11 cellular contexts compared by ENCODE assay signal in the genomic region with DNA sequence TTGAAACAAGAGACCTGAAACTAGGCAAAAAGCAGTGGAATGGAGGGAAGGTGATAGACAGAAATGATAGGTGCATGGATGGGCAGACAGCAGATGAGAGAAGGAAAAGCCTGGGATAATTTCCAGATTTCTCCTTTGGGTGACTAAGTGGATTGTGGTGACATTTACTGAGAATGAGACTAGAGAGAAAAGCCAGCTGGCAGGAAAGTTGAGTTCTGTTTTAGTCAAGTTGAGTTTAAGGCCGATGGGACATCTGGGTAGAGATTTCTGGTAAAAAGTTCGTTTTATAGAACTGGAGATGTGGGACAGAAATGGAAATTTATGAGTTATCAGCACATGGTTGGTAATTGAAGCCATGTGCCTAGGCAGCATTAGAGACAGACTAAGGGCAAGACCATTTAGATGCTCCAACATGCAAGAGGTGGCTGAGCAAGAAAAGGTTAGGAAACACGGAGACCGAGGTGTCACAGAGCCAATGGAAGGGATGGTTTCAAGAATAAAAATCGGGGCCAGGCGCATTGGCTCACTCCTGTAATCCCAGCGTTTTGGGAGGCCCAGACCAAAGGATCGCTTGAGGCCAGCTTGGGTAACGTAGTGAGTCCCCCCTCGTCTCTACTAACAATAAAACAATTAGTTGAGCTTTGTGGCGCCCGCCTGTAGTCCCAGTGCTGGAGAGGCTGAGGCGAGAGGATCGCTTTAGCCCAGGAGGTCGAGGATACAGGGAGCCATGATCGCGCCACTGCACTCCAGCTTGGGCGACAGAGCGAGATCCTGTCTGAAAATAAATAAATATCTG. TPM values are rescaled to one million over a fixed set of nuclear protein-coding genes. Genes with fewer than 3 reads are reported as not detected.
DNase-seq lines count a peak whose midpoint lies in the region; ATAC-seq and TF ChIP-seq lines count a peak whose summit lies in the region.
"Had no signal": no experiment of that assay in that cellular context is flagged by ENCODE, and none has a peak within 500 bp of the region (broad histone marks: within the 10 kb centered on the region; RNA-seq: fewer than 3 reads in every experiment).

No MANE protein-coding gene starts in this region.

- POLR2A ChIA-PET in BJ (lab: Charles Lee): no interaction called here
- POLR2A ChIA-PET in naive thymus-derived CD8-positive, alpha-beta T cell (lab: Charles Lee): interaction anchor here (1.7 kb wide), 1 partner anchor 78 kb away, joined by 8 read pairs; a partner anchor contains a TSS

- no peaks in the 10 kb centered on the region for H3K27me3 ChIP-seq in BJ (ENCODE audit: control insufficient read depth, insufficient read depth, low read length)
- peaks cover 59% of the 10 kb centered on the region for H3K27me3 ChIP-seq in HUES64 (ENCODE audit: insufficient read depth, low read length)

- H3K36me3 ChIP-seq in BJ (ENCODE audit: control insufficient read depth, insufficient read depth, low read length): no peaks in the 10 kb centered on the region
- H3K36me3 ChIP-seq in HUES64 (ENCODE audit: insufficient read depth, low read length): no peaks in the 10 kb centered on the region

- CTCF ChIA-PET in BJ (lab: Yijun Ruan, JAX): interaction anchor here (0.6 to 3.9 kb wide), 5 partner anchors 9 to 371 kb away, joined by 3 to 18 read pairs (median 3); no protein-coding TSS in a partner anchor

- peak overlapping the region; percentile 86 to 95 (median 90) for H3K4me3 Mint-ChIP-seq in naive thymus-derived CD8-positive, alpha-beta T cell

- H3K36me3 Mint-ChIP-seq in naive thymus-derived CD8-positive, alpha-beta T cell: no peaks in the 10 kb centered on the region

- DNase-seq in BJ (ENCODE audit: low read depth) (peak; percentile 36), cardiac fibroblast (ENCODE audit: low read depth in 2 of 2) (no peak), iPS-NIHi7 (ENCODE audit: extremely low spot score) (no peak), NCI-H1048 (lab: John Stamatoyannopoulos, UW) (no peak), NOMO-1 treated with DMSO at 0.1 percent for 48 hours (lab: John Stamatoyannopoulos, UW; ENCODE audit: unreplicated experiment) (no peak)
- no peak for DNase-seq in naive thymus-derived CD8-positive, alpha-beta T cell
- DNase-seq: foreskin melanocyte, GF-D8 had no signal

- no peak for ATAC-seq in naive thymus-derived CD8-positive, alpha-beta T cell
- no peak for ATAC-seq in GM18505 (IDR thresholded peaks at IDR 0.05; ENCODE audit: unreplicated experiment)

- peak overlapping the region; percentile 61 for H3K4me3 ChIP-seq in BJ (ENCODE audit: low read depth, low read length)
- H3K4me3 ChIP-seq in HUES64 (ENCODE audit: low read length): peak overlapping the region; percentile 88; the same call in 1 of the 2 replicates
- H3K4me3 ChIP-seq in cardiac fibroblast (replicated peaks in 1 of 2; ENCODE audit: low read depth in 2 of 2, low read length in 2 of 2): peak overlapping the region; percentile 63 to 84

- H3K27me3 Mint-ChIP-seq in naive thymus-derived CD8-positive, alpha-beta T cell: no peaks in the 10 kb centered on the region

- H3K9me3 Mint-ChIP-seq in naive thymus-derived CD8-positive, alpha-beta T cell: peaks cover 0 to 10% (median 4%) of the 10 kb centered on the region in 9 donors

- peaks cover 9 to 18% (median 14%) of the 10 kb centered on the region in 4 donors for H3K4me1 Mint-ChIP-seq in naive thymus-derived CD8-positive, alpha-beta T cell

- peaks cover 8% of the 10 kb centered on the region; the same call in 1 of the 2 replicates for H3K4me1 ChIP-seq in HUES64 (ENCODE audit: insufficient read depth, low read length)
- H3K4me1 ChIP-seq: parathyroid adenoma had no signal

- 89% methylated on average over 19 of the region's 19 CpGs for WGBS in HUES64

- no peak for TF ChIP-seq POLR2A in GM18505 (IDR thresholded peaks at IDR 0.05; ENCODE audit: borderline replicate concordance, extremely low read depth, insufficient read depth, insufficient read length)

- H3K27ac Mint-ChIP-seq in naive thymus-derived CD8-positive, alpha-beta T cell: peak overlapping the region in 9 of 10 donors; percentile 17 to 93 (median 81)

- H3K27ac ChIP-seq in HUES64 (ENCODE audit: low read depth, low read length): no peak overlapping the region

- H3K9me3 ChIP-seq in HUES64 (ENCODE audit: insufficient read depth, low read depth, low read length): peaks cover 5% of the 10 kb centered on the region; the same call in 1 of the 2 replicates

- H3K9ac ChIP-seq in HUES64 (ENCODE audit: low read depth, low read length): no peak overlapping the region
- H3K9ac ChIP-seq: parathyroid adenoma had no signal

- no peak for TF ChIP-seq CTCF in BJ (IDR thresholded peaks at IDR 0.05; ENCODE audit: insufficient read depth, low read depth, low read length)
- no peak for TF ChIP-seq CTCF in cardiac fibroblast (IDR thresholded peaks at IDR 0.05; ENCODE audit: low read depth, low read length)

RNA-seq across cellular contexts. Expression of a gene that starts 9.6 kb away (rescaled TPM):
- 4.2 and 5.3 TPM in 2 replicates for polyA plus RNA-seq in BJ (2011; rRNA removed)
- 18.1 and 19.6 TPM in 2 replicates for polyA minus RNA-seq in BJ (2011; rRNA and poly(A)+ RNA removed)
- 1.5 TPM for polyA plus RNA-seq in HUES64 (2013, experiment 1 of 2)
- polyA plus RNA-seq in HUES64 (2013, experiment 2 of 2): 2.0 TPM
- 1 to 10 TPM; 4.2 to 5.2 TPM for total RNA-seq in naive thymus-derived CD8-positive, alpha-beta T cell
- 1 to 10 TPM; 1.3 to 1.5 (median 1.3) TPM for polyA plus RNA-seq in naive thymus-derived CD8-positive, alpha-beta T cell
